ENCODE assay signal across 26 cellular contexts in the genomic region with DNA sequence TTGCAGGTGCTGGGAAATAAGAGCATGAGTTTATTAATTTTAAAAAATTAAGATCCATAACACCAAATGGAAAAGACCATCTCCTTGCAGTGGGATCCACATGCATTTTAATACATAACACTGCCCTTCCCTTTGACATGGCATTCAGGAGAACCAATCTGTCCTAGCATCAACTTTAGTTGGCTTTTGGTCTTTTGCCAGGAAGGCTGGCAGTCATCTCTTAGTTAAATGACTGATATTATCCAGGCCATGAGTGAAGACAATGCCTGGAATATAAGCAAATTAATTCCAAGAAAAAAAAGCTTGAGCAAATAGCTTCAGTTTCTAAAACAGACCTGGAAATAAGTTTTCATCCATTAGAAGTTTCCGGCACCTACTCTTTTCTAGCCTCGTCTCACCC.
"Had no signal": no experiment of that assay in that cellular context is flagged by ENCODE, and none has a peak within 500 bp of the region (broad histone marks: within the 10 kb centered on the region; RNA-seq: fewer than 3 reads in every experiment).

No MANE protein-coding gene starts in this region.

- H3K27me3 Mint-ChIP-seq: activated CD4-positive, alpha-beta memory T cell treated with anti-CD3 and anti-CD28 coated beads, Interleukin-2, amount 10 ng/mL, durations not matched to agents 7 days and 5 days; activated CD4-positive, alpha-beta T cell treated with anti-CD3 and anti-CD28 coated beads, Interleukin-2, amount 10 ng/mL, durations not matched to agents 7 days and 5 days; activated naive CD8-positive, alpha-beta T cell; brain had no signal

- H3K9me3 Mint-ChIP-seq: activated CD4-positive, alpha-beta memory T cell treated with anti-CD3 and anti-CD28 coated beads, Interleukin-2, amount 10 ng/mL, durations not matched to agents 7 days and 5 days; activated T-cell treated with anti-CD3 and anti-CD28 coated beads, Interleukin-2, amount 50 U/mL, for 4 hours; activated T-helper 17 cell treated with anti-CD3 and anti-CD28 coated beads, Interleukin-2, amount 50 U/mL, for 72 hours; brain; central memory CD8-positive, alpha-beta T cell; effector memory CD8-positive, alpha-beta T cell; WTC11 had no signal

- DNase-seq: activated CD4-positive, alpha-beta memory T cell treated with anti-CD3 and anti-CD28 coated beads, Interleukin-2, amount 10 ng/mL, durations not matched to agents 7 days and 5 days; activated CD4-positive, alpha-beta T cell treated with anti-CD3 and anti-CD28 coated beads for 1 hour; activated CD4-positive, alpha-beta T cell treated with anti-CD3 and anti-CD28 coated beads for 4 hours; activated CD4-positive, alpha-beta T cell treated with anti-CD3 and anti-CD28 coated beads, Interleukin-2, amount 10 ng/mL, durations not matched to agents 7 days and 5 days; activated CD4-positive, alpha-beta T cell treated with anti-CD3 and anti-CD28 coated beads, Interleukin-2, amount 50 U/mL, for 4 hours; activated effector memory CD4-positive, alpha-beta T cell treated with Interleukin-2 at 50 U/mL for 16 hours; activated gamma-delta T cell treated with Interleukin-2 at 50 U/mL for 16 hours; activated naive CD4-positive, alpha-beta T cell treated with anti-CD3 and anti-CD28 coated beads, Interleukin-2, amount 50 U/mL, for 16 hours; activated naive CD4-positive, alpha-beta T cell treated with Interleukin-2 at 50 U/mL for 16 hours; activated T-cell treated with anti-CD3 and anti-CD28 coated beads, Interleukin-2, amount 50 U/mL, for 4 hours; amygdala; aorta; dermis blood vessel endothelial cell; effector CD4-positive, alpha-beta T cell; effector memory CD8-positive, alpha-beta T cell; erythroblast; esophagus squamous epithelium; foreskin melanocyte; heart right ventricle; T-helper 2 cell had no signal

- H3K27ac Mint-ChIP-seq: activated CD4-positive, alpha-beta memory T cell treated with anti-CD3 and anti-CD28 coated beads, Interleukin-2, amount 10 ng/mL, durations not matched to agents 7 days and 5 days; activated CD4-positive, alpha-beta T cell treated with anti-CD3 and anti-CD28 coated beads, Interleukin-2, amount 10 ng/mL, durations not matched to agents 7 days and 5 days; activated naive CD8-positive, alpha-beta T cell; activated T-helper 17 cell treated with anti-CD3 and anti-CD28 coated beads, Interleukin-2, amount 50 U/mL, for 72 hours; brain; effector memory CD8-positive, alpha-beta T cell; WTC11 had no signal

- H3K36me3 Mint-ChIP-seq: activated naive CD8-positive, alpha-beta T cell; brain; WTC11 had no signal

- H3K4me1 Mint-ChIP-seq: activated CD4-positive, alpha-beta memory T cell treated with anti-CD3 and anti-CD28 coated beads, Interleukin-2, amount 10 ng/mL, durations not matched to agents 7 days and 5 days; activated CD4-positive, alpha-beta T cell treated with anti-CD3 and anti-CD28 coated beads, Interleukin-2, amount 10 ng/mL, durations not matched to agents 7 days and 5 days; activated T-helper 17 cell treated with anti-CD3 and anti-CD28 coated beads, Interleukin-2, amount 50 U/mL, for 72 hours; brain; central memory CD8-positive, alpha-beta T cell; WTC11 had no signal

- H3K4me3 Mint-ChIP-seq: activated CD4-positive, alpha-beta memory T cell treated with anti-CD3 and anti-CD28 coated beads, Interleukin-2, amount 10 ng/mL, durations not matched to agents 7 days and 5 days; activated CD4-positive, alpha-beta T cell treated with anti-CD3 and anti-CD28 coated beads, Interleukin-2, amount 10 ng/mL, durations not matched to agents 7 days and 5 days; activated naive CD8-positive, alpha-beta T cell; activated T-cell treated with anti-CD3 and anti-CD28 coated beads, Interleukin-2, amount 50 U/mL, for 4 hours; activated T-helper 17 cell treated with anti-CD3 and anti-CD28 coated beads, Interleukin-2, amount 50 U/mL, for 72 hours; brain; central memory CD8-positive, alpha-beta T cell; effector memory CD8-positive, alpha-beta T cell; WTC11 had no signal

- ATAC-seq: activated T-cell treated with anti-CD3 and anti-CD28 coated beads, Interleukin-2, amount 50 U/mL, for 4 hours; activated T-helper 17 cell treated with anti-CD3 and anti-CD28 coated beads, Interleukin-2, amount 50 U/mL, for 72 hours; effector memory CD8-positive, alpha-beta T cell; gastroesophageal sphincter; heart right ventricle; WTC11 had no signal
